Comparison of ENCODE assay signal across 10 cellular contexts in the genomic region with DNA sequence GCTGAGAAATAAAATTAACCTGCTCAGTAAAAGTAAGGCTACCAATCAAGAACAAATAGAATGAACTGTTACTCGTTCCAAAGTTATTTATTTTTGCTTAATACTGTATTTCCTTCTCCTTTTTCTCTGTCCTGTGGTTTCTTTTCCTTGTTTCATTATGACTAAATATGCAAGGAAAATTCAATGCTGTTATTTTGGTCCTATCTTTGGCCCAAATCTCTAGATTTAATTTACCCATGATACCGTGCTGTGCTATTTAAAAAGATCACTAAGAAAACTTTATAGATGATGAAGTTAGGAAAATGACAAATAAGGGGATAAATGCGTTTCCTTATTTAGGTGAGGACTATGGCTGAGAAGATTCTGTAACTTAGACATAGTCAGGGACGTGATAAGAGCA. TPM values are rescaled to one million over a fixed set of nuclear protein-coding genes. Genes with fewer than 3 reads are reported as not detected.
A peak's percentile ranks its signal among the peaks of the same experiment; 100 is the strongest.
DNase-seq lines count a peak whose midpoint lies in the region; ATAC-seq, FAIRE-seq and TF ChIP-seq lines count a peak whose summit lies in the region.
"Had no signal": no experiment of that assay in that cellular context is flagged by ENCODE, and none has a peak within 500 bp of the region (broad histone marks: within the 10 kb centered on the region; RNA-seq: fewer than 3 reads in every experiment).

No MANE protein-coding gene starts in this region.

- H3K27me3 ChIP-seq in MM.1S (replicated peaks; ENCODE audit: insufficient read depth, low read length), result no peaks in the 10 kb centered on the region
- no peaks in the 10 kb centered on the region for H3K27me3 ChIP-seq in GM12878 (replicated peaks in 1 of 2; ENCODE audit: control insufficient read depth in 2 of 2, insufficient read depth in 2 of 2, low read length in 1 of 2)
- H3K27me3 ChIP-seq in osteoblast (ENCODE audit: insufficient read depth, low read length), result no peaks in the 10 kb centered on the region

- H3K79me2 ChIP-seq in MM.1S (ENCODE audit: low read length) (peaks cover 57% of the 10 kb centered on the region), GM12878 (ENCODE audit: control insufficient read depth, insufficient read depth, low read length) (peaks cover 5% of the 10 kb centered on the region), osteoblast (ENCODE audit: insufficient read depth, low read length) (peaks cover 39% of the 10 kb centered on the region)

- H3F3A ChIP-seq in MM.1S (ENCODE audit: insufficient read depth, low read length), result peaks cover 14% of the 10 kb centered on the region; the same call in 1 of the 2 replicates

- H3K4me3 ChIP-seq in MM.1S (ENCODE audit: low read length), result no peak overlapping the region; the same call in 1 of the 2 replicates
- 0 out of 2 replicates have a peak overlapping the region, but pooled peaks have one; percentile 30 for H3K4me3 ChIP-seq in GM12878
- no peak overlapping the region for H3K4me3 ChIP-seq in osteoblast (ENCODE audit: insufficient read depth, low read length)

- ATAC-seq in GM12878, result no peak

- peak overlapping the region; percentile 45 for H3K4me2 ChIP-seq in MM.1S (ENCODE audit: low read depth, low read length)
- peak overlapping the region; percentile 60 for H3K4me2 ChIP-seq in GM12878 (ENCODE audit: control insufficient read depth, insufficient read depth)
- peak overlapping the region; percentile 71 for H3K4me2 ChIP-seq in osteoblast (ENCODE audit: insufficient read depth, low read length)

- no peak for FAIRE-seq in GM12878 (lab: Jason Lieb, UNC)

- DNase-seq in EH (ENCODE audit: low read depth) (peak; percentile 19), MM.1S (no peak), GM12878 (ENCODE audit: low read depth, low spot score) (no peak), osteoblast (ENCODE audit: insufficient read length, low spot score, missing footprints) (no peak), kidney glomerular epithelial cell (lab: John Stamatoyannopoulos, UW) (no peak), NCI-H146 treated with DMSO at 0.1 percent for 48 hours (lab: John Stamatoyannopoulos, UW; ENCODE audit: unreplicated experiment) (no peak), SKM-1 (lab: John Stamatoyannopoulos, UW; ENCODE audit: unreplicated experiment) (no peak)
- DNase-seq in stimulated activated CD4-positive, alpha-beta T cell treated with anti-CD3 and anti-CD28 coated beads, Interleukin-4, amount 100 ng/mL, for 4 hours, result no peak
- DNase-seq: NCI-H2029 treated with DMSO at 0.1 percent for 48 hours, posterior cingulate gyrus had no signal

- intact Hi-C loops in GM12878 (cut with micrococcal nuclease; ENCODE audit: unreplicated experiment), result loop anchor here (2.0 kb wide), 1 partner anchor 15 kb away; no protein-coding TSS in a partner anchor

- H3K27ac ChIP-seq in MM.1S (ENCODE audit: low read length) (peak overlapping the region; percentile 31; the same call in 1 of the 2 replicates), GM12878 (ENCODE audit: control insufficient read depth, insufficient read depth) (peak overlapping the region; percentile 70), osteoblast (ENCODE audit: low read depth, low read length) (peak overlapping the region; percentile 78)

- no peak for TF ChIP-seq RAD21 in GM12878 (IDR thresholded peaks at IDR 0.05; ENCODE audit: insufficient read depth, low read depth, low read length)

- RAD21 ChIA-PET in GM12878 (lab: Charles Lee; ENCODE audit: unreplicated experiment), result interaction anchor here (0.7 to 2.2 kb wide), 10 partner anchors 8 to 201 kb away, joined by 3 to 20 read pairs (median 3); partner anchors contain the start of gene CDK6

- CTCF ChIA-PET in GM12878 (lab: Yijun Ruan, JAX), result interaction anchor here (0.9 to 2.1 kb wide), 5 partner anchors 10 to 66 kb away, joined by 3 to 8 read pairs (median 4); no protein-coding TSS in a partner anchor

- 1% methylated on average over 4 of the region's 4 CpGs for WGBS in GM12878 (ENCODE audit: insufficient coverage, insufficient replicate concordance, low lambda C conversion rate, missing lambda C conversion rate)

- no TSS peak for BruUV-seq in GM12878 (replicated peaks; lab: Mats Ljungman, UMichigan)

- peaks cover 40% of the 10 kb centered on the region for H3K4me1 ChIP-seq in MM.1S (ENCODE audit: low read length)
- peaks cover 48% of the 10 kb centered on the region for H3K4me1 ChIP-seq in GM12878 (ENCODE audit: control insufficient read depth, insufficient read depth, low read length)
- peaks cover 53% of the 10 kb centered on the region for H3K4me1 ChIP-seq in osteoblast (ENCODE audit: insufficient read depth, low read length)

- POLR2A ChIA-PET in GM12878 (lab: Charles Lee), result interaction anchor here (0.8 to 1.1 kb wide), 3 partner anchors 11 to 15 kb away, joined by 3 to 5 read pairs (median 4); no protein-coding TSS in a partner anchor

- TF ChIP-seq CTCF in MM.1S (IDR thresholded peaks at IDR 0.05; ENCODE audit: low read length) (no peak), GM12878 (IDR thresholded peaks at IDR 0.05 in 2 of 3, conservative IDR thresholded peaks at IDR 0.05 in 1 of 3; ENCODE audit: control insufficient read depth in 2 of 3, extremely low read depth in 1 of 3, insufficient read depth in 1 of 3, low read depth in 3 of 3, low read length in 3 of 3) (no peak), osteoblast (IDR thresholded peaks at IDR 0.05; ENCODE audit: extremely low read depth, low read depth, low read length) (no peak)

- no peak for TF ChIP-seq POLR2A in GM12878 (IDR thresholded peaks at IDR 0.05; ENCODE audit: low read depth, low read length)

- H3K9me2 ChIP-seq in MM.1S (replicated peaks; ENCODE audit: insufficient read depth, low read length), result no peaks in the 10 kb centered on the region

- no peak for TF ChIP-seq EP300 in GM12878 (IDR thresholded peaks at IDR 0.05; ENCODE audit: borderline replicate concordance in 1 of 2, control insufficient read depth in 1 of 2, low read depth in 2 of 2, low read length in 2 of 2)

- no peak overlapping the region for H3K9ac ChIP-seq in MM.1S (ENCODE audit: low read length)
- peak overlapping the region; percentile 28; the same call in 1 of the 2 replicates for H3K9ac ChIP-seq in GM12878 (ENCODE audit: control insufficient read depth, insufficient read depth, low read length)

- in situ Hi-C loops in GM12878 (cut with MboI), result loop anchor here (10.0 kb wide), 1 partner anchor 179 kb away; no protein-coding TSS in a partner anchor

- no peaks in the 10 kb centered on the region for H3K9me3 ChIP-seq in MM.1S (replicated peaks; ENCODE audit: insufficient read depth, low read length)
- H3K9me3 ChIP-seq in GM12878 (replicated peaks; ENCODE audit: control insufficient read depth, insufficient read depth, low read length), result no peaks in the 10 kb centered on the region
- no peaks in the 10 kb centered on the region for H3K9me3 ChIP-seq in osteoblast (ENCODE audit: low read depth, low read length)

- H2AFZ ChIP-seq in MM.1S (ENCODE audit: low read length) (no peak overlapping the region), GM12878 (ENCODE audit: control insufficient read depth, low read depth, low read length) (no peak overlapping the region), osteoblast (ENCODE audit: low read length) (no peak overlapping the region)

- no peaks in the 10 kb centered on the region for H3K36me3 ChIP-seq in MM.1S (replicated peaks; ENCODE audit: insufficient read depth, low read length)
- H3K36me3 ChIP-seq in GM12878 (ENCODE audit: control insufficient read depth in 2 of 2, insufficient read depth in 2 of 2, low read length in 1 of 2), result peaks cover 0 to 2% of the 10 kb centered on the region in 2 experiments; a peak in 2 of 4 replicates
- H3K36me3 ChIP-seq in osteoblast (ENCODE audit: insufficient read depth, low read length), result no peaks in the 10 kb centered on the region

- SMC1A ChIA-PET in GM12878 (lab: Charles Lee; ENCODE audit: uncharacterized antibody, unreplicated experiment), result interaction anchor here (0.7 to 7.9 kb wide), 9 partner anchors 10 to 195 kb away, joined by 3 to 176 read pairs (median 4); no protein-coding TSS in a partner anchor

- H4K20me1 ChIP-seq in MM.1S (ENCODE audit: insufficient read depth, low read length), result no peaks in the 10 kb centered on the region
- H4K20me1 ChIP-seq in GM12878 (ENCODE audit: control insufficient read depth, insufficient read depth), result no peaks in the 10 kb centered on the region
- no peaks in the 10 kb centered on the region for H4K20me1 ChIP-seq in osteoblast (ENCODE audit: insufficient read depth, low read length)

RNA-seq across cellular contexts. Expression of gene FAM133B, which starts 45.3 kb away (rescaled TPM):
- total RNA-seq in GM12878 (2013; cell fraction: nucleolus; rRNA removed), result 91.6 and 101 TPM in 2 replicates
- total RNA-seq in GM12878 (2014; rRNA removed) (19.9 and 27.6 TPM in 2 replicates), GM12878 (2014; rRNA removed; fragmentation: Illumina TruSeq; extraction: Trizol) (48.9 and 49.5 TPM in 2 replicates), GM12878 (2021) (20.8 and 23.7 TPM in 2 replicates), osteoblast (17.1 and 17.4 TPM in 2 replicates)
- polyA plus RNA-seq in GM12878 (2011; ENCODE audit: low read depth), result 16.0 TPM
- polyA plus RNA-seq in GM12878 (2011; rRNA removed) (47.1 and 68.8 TPM in 2 replicates), GM12878 (2014; fragmentation: Illumina TruSeq; extraction: Trizol) (40.0 and 52.8 TPM in 2 replicates), GM12878 (2014; fragmentation: Nextera tagmentation; extraction: Ambion mirVana) (10 to 100 TPM; 31.0 to 39.7 TPM), GM12878 (2014; rRNA removed) (18.6 and 21.3 TPM in 2 replicates), GM12878 (2016; fragmentation: Nextera tagmentation; extraction: Ambion mirVana) (10 to 100 TPM; 31.3 to 35.3 TPM)
- polyA plus RNA-seq in GM12878 (2011; cell fraction: cytosol; rRNA removed), result 13.2 and 14.5 TPM in 2 replicates
- 27.8 and 36.4 TPM in 2 replicates for polyA plus RNA-seq in GM12878 (2011; cell fraction: nucleus; rRNA removed)
- 22.2 and 26.2 TPM in 2 replicates for polyA plus RNA-seq in GM12878 (2012)
- 14.1 and 15.7 TPM in 2 replicates for polyA minus RNA-seq in GM12878 (2011; rRNA and poly(A)+ RNA removed)
- 5.5 and 11.7 TPM in 2 replicates for polyA minus RNA-seq in GM12878 (2011; cell fraction: cytosol; rRNA and poly(A)+ RNA removed)
- polyA minus RNA-seq in GM12878 (2011; cell fraction: nucleus; rRNA and poly(A)+ RNA removed), result 19.2 and 37.0 TPM in 2 replicates
